ENCODE assay signal across 10 cellular contexts in genomic region chrX:13029341-13029740, GRCh38. TPM values are rescaled to one million over a fixed set of nuclear protein-coding genes. Genes with fewer than 3 reads are reported as not detected.
A peak's percentile ranks its signal among the peaks of the same experiment; 100 is the strongest.
DNase-seq lines count a peak whose midpoint lies in the region; FAIRE-seq and TF ChIP-seq lines count a peak whose summit lies in the region.
"Had no signal": no experiment of that assay in that cellular context is flagged by ENCODE, and none has a peak within 500 bp of the region (broad histone marks: within the 10 kb centered on the region; RNA-seq: fewer than 3 reads in every experiment).

No MANE protein-coding gene starts in this region.

- H3K27ac ChIP-seq in hepatocyte (peak overlapping the region; percentile 95), skeletal muscle tissue (ENCODE audit: low read depth, low read length) (peak overlapping the region; percentile 58)
- H3K27ac ChIP-seq: cardiac muscle cell, HL-60 had no signal

- 7% methylated on average over 5 of the region's 5 CpGs for WGBS in hepatocyte (ENCODE audit: low lambda C conversion rate, missing lambda C conversion rate)

- H3K4me3 Mint-ChIP-seq in activated T-helper 1 cell treated with anti-CD3 and anti-CD28 coated beads, Interleukin-12 subunit alpha, Interleukin-12 subunit beta, Interleukin-2, Interleukin-4 antibody, amounts not matched to agents 30 ng/mL and 10 ng/mL and 1 ng/mL, durations not matched to agents 14 hours and 24 hours and 36 hours, result peak overlapping the region; percentile 7

- DNase-seq in HK-2 (ENCODE audit: unreplicated experiment), result peak; percentile 28
- DNase-seq in activated T-helper 1 cell treated with anti-CD3 and anti-CD28 coated beads, Interleukin-12 subunit alpha, Interleukin-12 subunit beta, Interleukin-2, Interleukin-4 antibody, amounts not matched to agents 30 ng/mL and 10 ng/mL and 1 ng/mL, durations not matched to agents 14 hours and 24 hours and 36 hours (ENCODE audit: low spot score), result no peak
- DNase-seq in hepatocyte (ENCODE audit: low spot score), result peak; percentile 54
- DNase-seq in NK-92 (lab: John Stamatoyannopoulos, UW; ENCODE audit: unreplicated experiment), result no peak
- DNase-seq in middle frontal gyrus (ENCODE audit: extremely low spot score, low spot score), result no peak
- no peak for DNase-seq in H54 (ENCODE audit: insufficient read length, low spot score)
- DNase-seq in GM19238 (ENCODE audit: insufficient read length, low spot score), result no peak

- H3K4me1 ChIP-seq in hepatocyte (ENCODE audit: insufficient read depth) (peaks cover 33% of the 10 kb centered on the region), skeletal muscle tissue (ENCODE audit: control insufficient read depth in 3 of 3, insufficient read depth in 3 of 3, low read length in 3 of 3) (peaks cover 3 to 10% (median 8%) of the 10 kb centered on the region in 3 donors)

- no peaks in the 10 kb centered on the region for H3K9me2 ChIP-seq in hepatocyte (replicated peaks; ENCODE audit: insufficient read depth)

- peak overlapping the region; percentile 44 for H3K27ac Mint-ChIP-seq in activated T-helper 1 cell treated with anti-CD3 and anti-CD28 coated beads, Interleukin-12 subunit alpha, Interleukin-12 subunit beta, Interleukin-2, Interleukin-4 antibody, amounts not matched to agents 30 ng/mL and 10 ng/mL and 1 ng/mL, durations not matched to agents 14 hours and 24 hours and 36 hours

- no peak overlapping the region for H3K9ac ChIP-seq in skeletal muscle tissue (ENCODE audit: low read depth in 1 of 3, low read length in 3 of 3)

- H2AFZ ChIP-seq in hepatocyte, result peak overlapping the region; percentile 22

- H3K27me3 Mint-ChIP-seq in activated T-helper 1 cell treated with anti-CD3 and anti-CD28 coated beads, Interleukin-12 subunit alpha, Interleukin-12 subunit beta, Interleukin-2, Interleukin-4 antibody, amounts not matched to agents 30 ng/mL and 10 ng/mL and 1 ng/mL, durations not matched to agents 14 hours and 24 hours and 36 hours (ENCODE audit: insufficient read depth), result no peaks in the 10 kb centered on the region

- H3K36me3 Mint-ChIP-seq in activated T-helper 1 cell treated with anti-CD3 and anti-CD28 coated beads, Interleukin-12 subunit alpha, Interleukin-12 subunit beta, Interleukin-2, Interleukin-4 antibody, amounts not matched to agents 30 ng/mL and 10 ng/mL and 1 ng/mL, durations not matched to agents 14 hours and 24 hours and 36 hours (ENCODE audit: low read depth), result peaks cover 9% of the 10 kb centered on the region

- TF ChIP-seq CTCF in hepatocyte (IDR thresholded peaks at IDR 0.05; ENCODE audit: poor library complexity), result no peak

- H3K4me2 ChIP-seq in hepatocyte, result peak overlapping the region; percentile 54

- intact Hi-C loops in activated T-helper 1 cell treated with anti-CD3 and anti-CD28 coated beads, Interleukin-12 subunit alpha, Interleukin-12 subunit beta, Interleukin-2, Interleukin-4 antibody, amounts not matched to agents 30 ng/mL and 10 ng/mL and 1 ng/mL, durations not matched to agents 14 hours and 24 hours and 36 hours (cut with micrococcal nuclease), result no loop called here

- TF ChIP-seq POLR2A in H54 (IDR thresholded peaks at IDR 0.05; ENCODE audit: low read depth, low read length), result no peak

- no peaks in the 10 kb centered on the region for H3K79me2 ChIP-seq in hepatocyte

- no peaks in the 10 kb centered on the region for H4K20me1 ChIP-seq in hepatocyte (ENCODE audit: insufficient read depth, poor library complexity, severe bottlenecking)

- H3K4me3 ChIP-seq in hepatocyte, result no peak overlapping the region
- peak overlapping the region in 1 of 3 donors; percentile 23 for H3K4me3 ChIP-seq in skeletal muscle tissue (ENCODE audit: low read length in 3 of 3)
- H3K4me3 ChIP-seq: cardiac muscle cell had no signal

- no peaks in the 10 kb centered on the region for H3K9me3 Mint-ChIP-seq in activated T-helper 1 cell treated with anti-CD3 and anti-CD28 coated beads, Interleukin-12 subunit alpha, Interleukin-12 subunit beta, Interleukin-2, Interleukin-4 antibody, amounts not matched to agents 30 ng/mL and 10 ng/mL and 1 ng/mL, durations not matched to agents 14 hours and 24 hours and 36 hours

- FAIRE-seq in H54 (lab: Jason Lieb, UNC), result no peak

- no peaks in the 10 kb centered on the region for H3K9me3 ChIP-seq in hepatocyte (ENCODE audit: low read depth)
- H3K9me3 ChIP-seq in skeletal muscle tissue (ENCODE audit: control insufficient read depth in 3 of 3, low read length in 3 of 3), result no peaks in the 10 kb centered on the region

- peaks cover 57% of the 10 kb centered on the region for H3K4me1 Mint-ChIP-seq in activated T-helper 1 cell treated with anti-CD3 and anti-CD28 coated beads, Interleukin-12 subunit alpha, Interleukin-12 subunit beta, Interleukin-2, Interleukin-4 antibody, amounts not matched to agents 30 ng/mL and 10 ng/mL and 1 ng/mL, durations not matched to agents 14 hours and 24 hours and 36 hours (ENCODE audit: low read depth)

- H3K36me3 ChIP-seq in hepatocyte (replicated peaks; ENCODE audit: insufficient read depth, low read depth) (no peaks in the 10 kb centered on the region), skeletal muscle tissue (ENCODE audit: control insufficient read depth in 3 of 3, insufficient read depth in 3 of 3, low read length in 3 of 3) (no peaks in the 10 kb centered on the region)
- H3K36me3 ChIP-seq: cardiac muscle cell had no signal

- H3K27me3 ChIP-seq in hepatocyte, result no peaks in the 10 kb centered on the region
- H3K27me3 ChIP-seq in skeletal muscle tissue (ENCODE audit: control insufficient read depth in 3 of 3, insufficient read depth in 3 of 3, low read length in 3 of 3), result peaks cover 0 to under 1% (median 0%) of the 10 kb centered on the region in 3 donors
- H3K27me3 ChIP-seq: cardiac muscle cell had no signal

RNA-seq across cellular contexts. Expression of gene FAM9C, which starts 15.1 kb away (rescaled TPM):
- total RNA-seq in activated T-helper 1 cell treated with anti-CD3 and anti-CD28 coated beads, Interleukin-12 subunit alpha, Interleukin-12 subunit beta, Interleukin-2, Interleukin-4 antibody, amounts not matched to agents 30 ng/mL and 10 ng/mL and 1 ng/mL, durations not matched to agents 14 hours and 24 hours and 36 hours, result 0.05 TPM in 2 replicates
- total RNA-seq in hepatocyte (not detected in 2 replicates), skeletal muscle tissue (under 0.01 TPM)
- polyA plus RNA-seq in hepatocyte, result not detected in 2 replicates
- total RNA-seq: cardiac muscle cell had no signal
- polyA plus RNA-seq: cardiac muscle cell had no signal

RNA-seq across cellular contexts. Expression of gene TMSB4X, which starts 54.4 kb away (rescaled TPM):
- 6,544 and 6,612 TPM in 2 replicates for total RNA-seq in activated T-helper 1 cell treated with anti-CD3 and anti-CD28 coated beads, Interleukin-12 subunit alpha, Interleukin-12 subunit beta, Interleukin-2, Interleukin-4 antibody, amounts not matched to agents 30 ng/mL and 10 ng/mL and 1 ng/mL, durations not matched to agents 14 hours and 24 hours and 36 hours
- total RNA-seq in hepatocyte (6,141 and 6,242 TPM in 2 replicates), skeletal muscle tissue (1,543 TPM)
- polyA plus RNA-seq in hepatocyte, result 9,038 and 9,758 TPM in 2 replicates

Comparison
In these comparisons a context has a peak if more than half of its experiments do, and no peak if none do; other contexts are left out.
1. DNase-seq: peak in HK-2 (single experiment) and hepatocyte (single experiment); none in activated T-helper 1 cell treated with anti-CD3 and anti-CD28 coated beads, Interleukin-12 subunit alpha, Interleukin-12 subunit beta, Interleukin-2, Interleukin-4 antibody, amounts not matched to agents 30 ng/mL and 10 ng/mL and 1 ng/mL, durations not matched to agents 14 hours and 24 hours and 36 hours (single experiment), NK-92 (single experiment), middle frontal gyrus (single experiment), H54 (single experiment) and GM19238 (single experiment).